ENCODE assay signal across 1 cellular context in genomic region chr5:73989956-73990355, GRCh38.
TF ChIP-seq lines count a peak whose summit lies in the region.

No MANE protein-coding gene starts in this region.

TF ChIP-seq in GM23338, 12 proteins besides CTCF, POLR2A, EP300 and RAD21 (continued from another document):
- TF ChIP-seq REST (IDR thresholded peaks at IDR 0.05; ENCODE audit: unreplicated experiment) (no peak), STAT1 (IDR thresholded peaks at IDR 0.05; ENCODE audit: unreplicated experiment) (no peak), POLR2AphosphoS5 (IDR thresholded peaks at IDR 0.05; ENCODE audit: low read depth) (no peak), JUNB (IDR thresholded peaks at IDR 0.05; ENCODE audit: unreplicated experiment) (no peak), ETS1 (IDR thresholded peaks at IDR 0.05) (no peak), CREB1 (CRISPR knock-in tag; IDR thresholded peaks at IDR 0.05; ENCODE audit: low read depth) (no peak)
